In the genomic region with DNA sequence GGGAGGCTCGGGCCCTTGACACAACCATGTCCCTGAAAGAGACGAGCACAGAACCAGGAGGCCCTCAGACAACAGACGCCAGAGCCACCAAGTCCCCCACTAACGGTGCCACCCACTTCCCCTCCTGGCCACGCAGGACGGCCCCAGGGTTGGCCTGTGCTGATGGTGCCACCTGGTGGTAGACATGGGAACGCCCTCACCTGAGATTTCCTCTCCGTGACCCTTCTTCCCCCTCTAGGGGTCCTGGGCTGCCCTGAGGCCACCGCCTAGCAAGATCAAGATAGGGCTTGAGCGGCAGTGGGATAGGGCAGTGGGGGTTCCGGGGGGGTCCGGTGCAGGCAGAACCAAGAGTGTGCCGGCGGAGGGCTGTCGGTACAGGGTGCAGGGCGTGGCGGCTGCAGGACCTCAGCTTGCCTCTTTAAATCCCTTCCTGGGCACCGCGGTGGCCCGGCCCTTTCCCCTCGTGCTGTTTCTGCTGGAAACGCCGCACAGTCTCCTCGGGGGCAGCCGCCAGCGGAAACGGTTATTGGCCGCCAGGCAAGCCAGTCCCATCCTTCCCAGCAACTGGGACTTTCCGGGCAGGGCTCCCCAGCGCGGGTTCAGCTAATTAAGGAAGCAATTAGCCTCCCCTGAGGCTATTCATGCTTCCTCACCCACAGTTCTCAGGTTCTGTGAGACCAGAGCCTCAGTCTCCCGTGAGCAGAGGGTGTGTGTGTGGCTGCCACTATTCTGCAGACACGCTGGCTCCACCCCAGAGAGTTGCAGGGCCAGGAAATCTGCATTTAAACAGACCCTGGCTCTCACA, we compare ENCODE assay signal across 8 cellular contexts. TPM values are rescaled to one million over a fixed set of nuclear protein-coding genes. Genes with fewer than 3 reads are reported as not detected.
A peak's percentile ranks its signal among the peaks of the same experiment; 100 is the strongest.
DNase-seq lines count a peak whose midpoint lies in the region; ATAC-seq and TF ChIP-seq lines count a peak whose summit lies in the region.

No MANE protein-coding gene starts in this region.

- POLR2A ChIA-PET in AG04450 (lab: Yijun Ruan, JAX) = interaction anchor here (0.5 kb wide), 1 partner anchor 69 kb away, joined by 4 read pairs; no protein-coding TSS in a partner anchor

- peaks cover 8% of the 10 kb centered on the region for H3K27me3 Mint-ChIP-seq in activated T-helper 1 cell treated with anti-CD3 and anti-CD28 coated beads, Interleukin-12 subunit alpha, Interleukin-12 subunit beta, Interleukin-2, Interleukin-4 antibody, amounts not matched to agents 30 ng/mL and 10 ng/mL and 1 ng/mL, durations not matched to agents 14 hours and 24 hours and 36 hours (ENCODE audit: insufficient read depth)
- peaks cover 12% of the 10 kb centered on the region for H3K27me3 Mint-ChIP-seq in stimulated activated naive CD8-positive, alpha-beta T cell treated with anti-CD3 and anti-CD28 coated beads, Interleukin-15, amount 100 ng/mL, for 72 hours

- DNase-seq in AG04450 (ENCODE audit: low read depth, low spot score) (no peak), HT1080 (ENCODE audit: low read depth) (peak; percentile 56), RKO (ENCODE audit: low spot score) (peak; percentile 55), fibroblast of the aortic adventitia (ENCODE audit: low read depth) (peak; percentile 47)
- peak; percentile 76 for DNase-seq in activated T-helper 1 cell treated with anti-CD3 and anti-CD28 coated beads, Interleukin-12 subunit alpha, Interleukin-12 subunit beta, Interleukin-2, Interleukin-4 antibody, amounts not matched to agents 30 ng/mL and 10 ng/mL and 1 ng/mL, durations not matched to agents 14 hours and 24 hours and 36 hours (ENCODE audit: low spot score)
- peak; percentile 84 to 88 for DNase-seq in stimulated activated naive CD8-positive, alpha-beta T cell treated with anti-CD3 and anti-CD28 coated beads, Interleukin-15, amount 100 ng/mL, for 72 hours

- H2AFZ ChIP-seq in neural cell (ENCODE audit: low read depth, low read length) = peak overlapping the region; percentile 52

- peak; percentile 37 for ATAC-seq in GM18861 (IDR thresholded peaks at IDR 0.05; ENCODE audit: unreplicated experiment)
- ATAC-seq in stimulated activated naive CD8-positive, alpha-beta T cell treated with anti-CD3 and anti-CD28 coated beads, Interleukin-15, amount 100 ng/mL, for 72 hours = peak; percentile 91

- H3K27me3 ChIP-seq in AG04450 (ENCODE audit: control insufficient read depth, insufficient read depth, low read length) (peaks cover 35% of the 10 kb centered on the region), neural cell (ENCODE audit: insufficient read depth, low read depth, low read length) (no peaks in the 10 kb centered on the region)

- peak overlapping the region; percentile 70 for H3K4me2 ChIP-seq in neural cell (ENCODE audit: low read length)

- H3F3A ChIP-seq in neural cell (ENCODE audit: insufficient read depth, low read length, poor library complexity, severe bottlenecking) = no peaks in the 10 kb centered on the region

- TF ChIP-seq RAD21 in neural cell (conservative IDR thresholded peaks at IDR 0.05) = peak; percentile 100

- no peaks in the 10 kb centered on the region for H3K36me3 ChIP-seq in neural cell (ENCODE audit: insufficient read depth, low read length)

- CTCF ChIA-PET in AG04450 (lab: Charles Lee) = interaction anchor here (0.6 to 5.8 kb wide), 5 partner anchors 48 to 346 kb away, joined by 3 to 40 read pairs (median 10); no protein-coding TSS in a partner anchor

- H4K20me1 ChIP-seq in neural cell (ENCODE audit: insufficient read depth) = no peaks in the 10 kb centered on the region

- H3K4me3 ChIP-seq in AG04450 (ENCODE audit: low read depth, low read length) (peak overlapping the region; percentile 57), fibroblast of the aortic adventitia (ENCODE audit: low read depth, low read length) (peak overlapping the region; percentile 62), neural cell (ENCODE audit: low read length) (peak overlapping the region; percentile 64)

- no peaks in the 10 kb centered on the region for H3K9me3 Mint-ChIP-seq in activated T-helper 1 cell treated with anti-CD3 and anti-CD28 coated beads, Interleukin-12 subunit alpha, Interleukin-12 subunit beta, Interleukin-2, Interleukin-4 antibody, amounts not matched to agents 30 ng/mL and 10 ng/mL and 1 ng/mL, durations not matched to agents 14 hours and 24 hours and 36 hours
- no peaks in the 10 kb centered on the region for H3K9me3 Mint-ChIP-seq in stimulated activated naive CD8-positive, alpha-beta T cell treated with anti-CD3 and anti-CD28 coated beads, Interleukin-15, amount 100 ng/mL, for 72 hours

- H3K9me2 ChIP-seq in neural cell (ENCODE audit: insufficient read depth, low read length) = no peaks in the 10 kb centered on the region

- H3K9ac ChIP-seq in neural cell (ENCODE audit: low read length) = peak overlapping the region; percentile 59

- H3K79me2 ChIP-seq in neural cell (replicated peaks; ENCODE audit: insufficient read depth, low read length) = no peaks in the 10 kb centered on the region

- no peaks in the 10 kb centered on the region for H3K36me3 Mint-ChIP-seq in activated T-helper 1 cell treated with anti-CD3 and anti-CD28 coated beads, Interleukin-12 subunit alpha, Interleukin-12 subunit beta, Interleukin-2, Interleukin-4 antibody, amounts not matched to agents 30 ng/mL and 10 ng/mL and 1 ng/mL, durations not matched to agents 14 hours and 24 hours and 36 hours (ENCODE audit: low read depth)

- TF ChIP-seq CTCF in AG04450 (IDR thresholded peaks at IDR 0.05; ENCODE audit: low read depth, low read length) (peak; percentile 97), fibroblast of the aortic adventitia (IDR thresholded peaks at IDR 0.05; ENCODE audit: insufficient read depth, low read length) (peak; percentile 96), neural cell (IDR thresholded peaks at IDR 0.05; ENCODE audit: poor library complexity, severe bottlenecking) (peak; percentile 99)

- intact Hi-C loops in activated T-helper 1 cell treated with anti-CD3 and anti-CD28 coated beads, Interleukin-12 subunit alpha, Interleukin-12 subunit beta, Interleukin-2, Interleukin-4 antibody, amounts not matched to agents 30 ng/mL and 10 ng/mL and 1 ng/mL, durations not matched to agents 14 hours and 24 hours and 36 hours (cut with micrococcal nuclease) = loop anchor here (1.0 to 10.0 kb wide), 6 partner anchors 69 to 743 kb away; partner anchors contain the start of gene MEI1

- no peak overlapping the region for H3K27ac ChIP-seq in AG04450 (ENCODE audit: low read depth, low read length)
- H3K27ac ChIP-seq in neural cell (ENCODE audit: low read length) = no peak overlapping the region

- H3K4me1 Mint-ChIP-seq in activated T-helper 1 cell treated with anti-CD3 and anti-CD28 coated beads, Interleukin-12 subunit alpha, Interleukin-12 subunit beta, Interleukin-2, Interleukin-4 antibody, amounts not matched to agents 30 ng/mL and 10 ng/mL and 1 ng/mL, durations not matched to agents 14 hours and 24 hours and 36 hours (ENCODE audit: low read depth) = peaks cover 21% of the 10 kb centered on the region
- H3K4me1 Mint-ChIP-seq in stimulated activated naive CD8-positive, alpha-beta T cell treated with anti-CD3 and anti-CD28 coated beads, Interleukin-15, amount 100 ng/mL, for 72 hours = peaks cover 31% of the 10 kb centered on the region

- peak overlapping the region; percentile 73 for H3K27ac Mint-ChIP-seq in activated T-helper 1 cell treated with anti-CD3 and anti-CD28 coated beads, Interleukin-12 subunit alpha, Interleukin-12 subunit beta, Interleukin-2, Interleukin-4 antibody, amounts not matched to agents 30 ng/mL and 10 ng/mL and 1 ng/mL, durations not matched to agents 14 hours and 24 hours and 36 hours
- peak overlapping the region; percentile 37 to 76 for H3K27ac Mint-ChIP-seq in stimulated activated naive CD8-positive, alpha-beta T cell treated with anti-CD3 and anti-CD28 coated beads, Interleukin-15, amount 100 ng/mL, for 72 hours

- H3K9me3 ChIP-seq in AG04450 (ENCODE audit: control insufficient read depth, insufficient read depth, low read length) (no peaks in the 10 kb centered on the region; the same call in 1 of the 2 replicates), neural cell (ENCODE audit: low read length) (no peaks in the 10 kb centered on the region)

- TF ChIP-seq EP300 in neural cell (conservative IDR thresholded peaks at IDR 0.05; ENCODE audit: poor library complexity, severe bottlenecking) = peak; percentile 29

- H3K4me3 Mint-ChIP-seq in activated T-helper 1 cell treated with anti-CD3 and anti-CD28 coated beads, Interleukin-12 subunit alpha, Interleukin-12 subunit beta, Interleukin-2, Interleukin-4 antibody, amounts not matched to agents 30 ng/mL and 10 ng/mL and 1 ng/mL, durations not matched to agents 14 hours and 24 hours and 36 hours = peak overlapping the region; percentile 83
- H3K4me3 Mint-ChIP-seq in stimulated activated naive CD8-positive, alpha-beta T cell treated with anti-CD3 and anti-CD28 coated beads, Interleukin-15, amount 100 ng/mL, for 72 hours = peak overlapping the region; percentile 81 to 86

TF ChIP-seq in neural cell, 6 proteins besides CTCF, POLR2A, EP300 and RAD21:
- TF ChIP-seq SMC3 (conservative IDR thresholded peaks at IDR 0.05; ENCODE audit: poor library complexity) (peak; percentile 100), EZH2 (IDR thresholded peaks at IDR 0.05; ENCODE audit: borderline replicate concordance, insufficient read depth, low read length, poor library complexity, severe bottlenecking) (no peak), MXI1 (conservative IDR thresholded peaks at IDR 0.05; ENCODE audit: poor library complexity, severe bottlenecking) (peak; percentile 27)
TF ChIP-seq in neural cell: peak in this region for 2.

RNA-seq across cellular contexts. Expression of gene NFAM1, which starts 5.5 kb away (rescaled TPM):
- polyA plus RNA-seq in AG04450 (2011; rRNA removed) (not detected in 2 replicates), neural cell (0.05 TPM in 1 of 2 replicates, not detected in the other)
- not detected in 2 replicates for polyA minus RNA-seq in AG04450 (2011; rRNA and poly(A)+ RNA removed)
- total RNA-seq in HT1080 (2014; rRNA removed; shearing (Covaris generic)) = not detected in 2 replicates
- not detected in 2 replicates for polyA plus RNA-seq in HT1080 (2015; cell fraction: cytosol; rRNA removed)
- polyA plus RNA-seq in HT1080 (2015; cell fraction: nucleus; rRNA removed) = 0.05 TPM in 1 of 2 replicates, not detected in the other
- total RNA-seq in activated T-helper 1 cell treated with anti-CD3 and anti-CD28 coated beads, Interleukin-12 subunit alpha, Interleukin-12 subunit beta, Interleukin-2, Interleukin-4 antibody, amounts not matched to agents 30 ng/mL and 10 ng/mL and 1 ng/mL, durations not matched to agents 14 hours and 24 hours and 36 hours = 0.12 and 0.88 TPM in 2 replicates
- not detected in 2 replicates for total RNA-seq in fibroblast of the aortic adventitia (ENCODE audit: low replicate concordance)
- 0.23 and 0.24 TPM in 2 replicates for polyA minus RNA-seq in neural cell
